In genomic region chr2:141015339-141016047, GRCh38 we compare ENCODE assay signal across 13 cellular contexts.
DNase-seq lines count a peak whose midpoint lies in the region; TF ChIP-seq lines count a peak whose summit lies in the region.
"Had no signal": no experiment of that assay in that cellular context is flagged by ENCODE, and none has a peak within 500 bp of the region (broad histone marks: within the 10 kb centered on the region; RNA-seq: fewer than 3 reads in every experiment).

No MANE protein-coding gene starts in this region.

- no peaks in the 10 kb centered on the region for H3K27me3 ChIP-seq in smooth muscle cell (ENCODE audit: low read depth)
- H3K27me3 ChIP-seq: esophagus squamous epithelium had no signal

- no peaks in the 10 kb centered on the region for H3K9me3 ChIP-seq in smooth muscle cell (replicated peaks; ENCODE audit: low read depth)
- H3K9me3 ChIP-seq: esophagus squamous epithelium, thoracic aorta had no signal

- H3K4me2 ChIP-seq in smooth muscle cell: no peak overlapping the region

- peak overlapping the region; percentile 28 for H2AFZ ChIP-seq in smooth muscle cell (ENCODE audit: low read depth)

- H3K9ac ChIP-seq in smooth muscle cell (ENCODE audit: low read depth): no peak overlapping the region

- H3K4me3 ChIP-seq in smooth muscle cell: no peak overlapping the region
- H3K4me3 ChIP-seq: esophagus squamous epithelium, thoracic aorta had no signal

- no peaks in the 10 kb centered on the region for H3F3A ChIP-seq in smooth muscle cell (ENCODE audit: low read depth)

- no peaks in the 10 kb centered on the region for H3K79me2 ChIP-seq in smooth muscle cell (ENCODE audit: low read depth)

- DNase-seq in NCI-H82 (lab: John Stamatoyannopoulos, UW) (peak; percentile 62), NCI-H82 treated with DMSO at 0.1 percent for 48 hours (lab: John Stamatoyannopoulos, UW; ENCODE audit: unreplicated experiment) (no peak), caudate nucleus (lab: John Stamatoyannopoulos, UW) (peak in 31 of 61 donors; percentile 1 to 86 (median 21)), hippocampal formation (lab: John Stamatoyannopoulos, UW) (peak; percentile 13 to 71), smooth muscle cell (lab: John Stamatoyannopoulos, UW; ENCODE audit: unreplicated experiment) (no peak), UCSD-AML1 (lab: John Stamatoyannopoulos, UW; ENCODE audit: unreplicated experiment) (no peak), NCI-H2029 (lab: John Stamatoyannopoulos, UW) (no peak)
- DNase-seq in activated CD8-positive, alpha-beta memory T cell treated with anti-CD3 and anti-CD28 coated beads for 24 hours: no peak
- DNase-seq: central memory CD4-positive, alpha-beta T cell; esophagus squamous epithelium; GF-D8; NCI-H1436 had no signal

- WGBS in smooth muscle cell (ENCODE audit: low lambda C conversion rate): 86% methylated on average over 4 of the region's 4 CpGs

- no peak for TF ChIP-seq CTCF in smooth muscle cell (IDR thresholded peaks at IDR 0.05; ENCODE audit: borderline replicate concordance, insufficient read depth, poor library complexity, severe bottlenecking)

- H3K27ac ChIP-seq in caudate nucleus (ENCODE audit: low read depth, low read length) (peak overlapping the region; percentile 54), smooth muscle cell (ENCODE audit: low read depth) (no peak overlapping the region)
- H3K27ac ChIP-seq: esophagus squamous epithelium, thoracic aorta had no signal

- H3K36me3 ChIP-seq in smooth muscle cell (ENCODE audit: low read depth): no peaks in the 10 kb centered on the region
- H3K36me3 ChIP-seq: esophagus squamous epithelium, thoracic aorta had no signal

- H3K4me1 ChIP-seq in smooth muscle cell (ENCODE audit: low read depth): no peaks in the 10 kb centered on the region
- H3K4me1 ChIP-seq: esophagus squamous epithelium had no signal

- no peaks in the 10 kb centered on the region for H4K20me1 ChIP-seq in smooth muscle cell (ENCODE audit: low read depth)

Comparison
In these comparisons a context has a peak if more than half of its experiments do, and no peak if none do; other contexts are left out.
1. DNase-seq: peak in NCI-H82 (single experiment), caudate nucleus (31 of 61) and hippocampal formation (2 of 2); none in NCI-H82 treated with DMSO at 0.1 percent for 48 hours (single experiment), smooth muscle cell (single experiment), UCSD-AML1 (single experiment), activated CD8-positive, alpha-beta memory T cell treated with anti-CD3 and anti-CD28 coated beads for 24 hours (single experiment) and NCI-H2029 (single experiment).